In genomic region chr21:34129039-34129891, GRCh38 we compare ENCODE assay signal across 8 cellular contexts. TPM values are rescaled to one million over a fixed set of nuclear protein-coding genes. Genes with fewer than 3 reads are reported as not detected.
A peak's percentile ranks its signal among the peaks of the same experiment; 100 is the strongest.
DNase-seq lines count a peak whose midpoint lies in the region; ATAC-seq and TF ChIP-seq lines count a peak whose summit lies in the region.

No MANE protein-coding gene starts in this region.

- H3K9me3 Mint-ChIP-seq in natural killer cell treated with Interleukin-12 subunit alpha and Interleukin-12 subunit beta and Interleukin-15 and Interleukin-18, amount 100 ng/mL, for 72 hours = peaks cover 4% of the 10 kb centered on the region
- H3K9me3 Mint-ChIP-seq in stimulated activated memory B cell treated with anti-CD40 and anti-IgM and Interleukin-4, amounts not matched to agents 10 μg/mL and 1 μg/mL and 100 μg/mL, for 72 hours = peaks cover 4% of the 10 kb centered on the region

- TF ChIP-seq POLR2A in erythroblast (IDR thresholded peaks at IDR 0.05; ENCODE audit: low read length) = no peak

- no peaks in the 10 kb centered on the region for H3K27me3 Mint-ChIP-seq in natural killer cell treated with Interleukin-12 subunit alpha and Interleukin-12 subunit beta and Interleukin-15 and Interleukin-18, amount 100 ng/mL, for 72 hours
- no peaks in the 10 kb centered on the region for H3K27me3 Mint-ChIP-seq in stimulated activated memory B cell treated with anti-CD40 and anti-IgM and Interleukin-4, amounts not matched to agents 10 μg/mL and 1 μg/mL and 100 μg/mL, for 72 hours

- H3K36me3 Mint-ChIP-seq in natural killer cell treated with Interleukin-12 subunit alpha and Interleukin-12 subunit beta and Interleukin-15 and Interleukin-18, amount 100 ng/mL, for 72 hours = peaks cover 26% of the 10 kb centered on the region
- peaks cover 87% of the 10 kb centered on the region for H3K36me3 Mint-ChIP-seq in stimulated activated memory B cell treated with anti-CD40 and anti-IgM and Interleukin-4, amounts not matched to agents 10 μg/mL and 1 μg/mL and 100 μg/mL, for 72 hours

- H3K27ac Mint-ChIP-seq in natural killer cell treated with Interleukin-12 subunit alpha and Interleukin-12 subunit beta and Interleukin-15 and Interleukin-18, amount 100 ng/mL, for 72 hours = peak overlapping the region; percentile 11 to 84
- peak overlapping the region; percentile 82 for H3K27ac Mint-ChIP-seq in stimulated activated memory B cell treated with anti-CD40 and anti-IgM and Interleukin-4, amounts not matched to agents 10 μg/mL and 1 μg/mL and 100 μg/mL, for 72 hours

- H3K4me3 Mint-ChIP-seq in natural killer cell treated with Interleukin-12 subunit alpha and Interleukin-12 subunit beta and Interleukin-15 and Interleukin-18, amount 100 ng/mL, for 72 hours = no peak overlapping the region
- H3K4me3 Mint-ChIP-seq in stimulated activated memory B cell treated with anti-CD40 and anti-IgM and Interleukin-4, amounts not matched to agents 10 μg/mL and 1 μg/mL and 100 μg/mL, for 72 hours = no peak overlapping the region

- peaks cover 69 to 72% of the 10 kb centered on the region in 2 donors for H3K4me1 Mint-ChIP-seq in natural killer cell treated with Interleukin-12 subunit alpha and Interleukin-12 subunit beta and Interleukin-15 and Interleukin-18, amount 100 ng/mL, for 72 hours (ENCODE audit: low read depth in 2 of 2)
- H3K4me1 Mint-ChIP-seq in stimulated activated memory B cell treated with anti-CD40 and anti-IgM and Interleukin-4, amounts not matched to agents 10 μg/mL and 1 μg/mL and 100 μg/mL, for 72 hours = peaks cover 61% of the 10 kb centered on the region

- ATAC-seq in natural killer cell treated with Interleukin-12 subunit alpha and Interleukin-12 subunit beta and Interleukin-15 and Interleukin-18, amount 100 ng/mL, for 72 hours = peak; percentile 79 to 81
- peak; percentile 86 for ATAC-seq in stimulated activated memory B cell treated with anti-CD40 and anti-IgM and Interleukin-4, amounts not matched to agents 10 μg/mL and 1 μg/mL and 100 μg/mL, for 72 hours

- DNase-seq in DMS79 (lab: John Stamatoyannopoulos, UW) (peak; percentile 86), NCI-H446 (lab: John Stamatoyannopoulos, UW) (peak; percentile 14 to 63), erythroblast (lab: John Stamatoyannopoulos, UW) (peak; percentile 17 to 22), NCI-H1048 (lab: John Stamatoyannopoulos, UW) (no peak), NCI-H774 (lab: John Stamatoyannopoulos, UW) (no peak)
- peak; percentile 57 for DNase-seq in activated T-cell treated with anti-CD3 and anti-CD28 coated beads, Interleukin-2, amount 50 U/mL, for 1 hour
- no peak for DNase-seq in natural killer cell treated with Interleukin-12 subunit alpha and Interleukin-12 subunit beta and Interleukin-15 and Interleukin-18, amount 100 ng/mL, for 72 hours (ENCODE audit: low spot score)

RNA-seq across cellular contexts. Expression of gene MRPS6, which starts 55.9 kb away (rescaled TPM):
- 100 to 1,000 TPM; 122 to 188 TPM for total RNA-seq in natural killer cell treated with Interleukin-12 subunit alpha and Interleukin-12 subunit beta and Interleukin-15 and Interleukin-18, amount 100 ng/mL, for 72 hours

RNA-seq across cellular contexts. Expression of gene SLC5A3, which starts 55.9 kb away (rescaled TPM):
- 10 to 100 TPM; 36.1 to 59.1 TPM for total RNA-seq in natural killer cell treated with Interleukin-12 subunit alpha and Interleukin-12 subunit beta and Interleukin-15 and Interleukin-18, amount 100 ng/mL, for 72 hours

Comparison
In these comparisons a context has a peak if more than half of its experiments do, and no peak if none do; other contexts are left out.
1. DNase-seq: peak in DMS79 (single experiment), NCI-H446 (2 of 2), activated T-cell treated with anti-CD3 and anti-CD28 coated beads, Interleukin-2, amount 50 U/mL, for 1 hour (single experiment) and erythroblast (2 of 2); none in natural killer cell treated with Interleukin-12 subunit alpha and Interleukin-12 subunit beta and Interleukin-15 and Interleukin-18, amount 100 ng/mL, for 72 hours (single experiment), NCI-H1048 (single experiment) and NCI-H774 (single experiment).